ENCODE assay signal across 1 cellular context in the genomic region with DNA sequence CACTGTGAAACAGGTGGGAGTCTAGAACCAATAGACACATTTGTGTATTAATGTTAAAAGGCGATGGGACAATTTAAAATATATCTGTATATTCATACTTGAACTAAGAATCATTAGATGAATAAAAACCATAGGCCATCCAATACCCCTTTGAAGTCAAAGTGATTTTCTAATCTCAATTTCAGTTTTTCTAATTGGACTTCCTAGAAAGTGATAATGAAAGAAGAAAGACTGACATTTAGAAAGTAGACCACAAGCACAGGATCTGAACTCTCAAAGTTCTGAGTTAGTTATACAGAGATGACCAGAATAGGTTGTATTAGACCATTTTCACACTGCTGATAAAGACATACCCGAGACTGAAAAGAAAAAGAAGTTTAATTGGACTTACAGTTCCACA.
TF ChIP-seq lines count a peak whose summit lies in the region.

No MANE protein-coding gene starts in this region.

TF ChIP-seq in GM12878, 131 proteins besides CTCF, POLR2A, EP300 and RAD21 (continued from another document):
- TF ChIP-seq MEF2B (IDR thresholded peaks at IDR 0.05; ENCODE audit: partially characterized antibody, poor library complexity, severe bottlenecking) (peak; percentile 39), ZNF622 (IDR thresholded peaks at IDR 0.05) (no peak), PAX8 (IDR thresholded peaks at IDR 0.05) (no peak), POLR2AphosphoS5 (IDR thresholded peaks at IDR 0.05; ENCODE audit: low read length) (no peak), JUND (IDR thresholded peaks at IDR 0.05; ENCODE audit: low read depth, low read length) (no peak), ESRRA (IDR thresholded peaks at IDR 0.05; ENCODE audit: low read length) (no peak), SPI1 (IDR thresholded peaks at IDR 0.05; ENCODE audit: borderline replicate concordance, insufficient read depth, low read depth, low read length) (no peak), NFIC (IDR thresholded peaks at IDR 0.05; ENCODE audit: low read depth, low read length) (peak; percentile 35; the same call in 1 of the 2 replicates), TCF7 (IDR thresholded peaks at IDR 0.05; ENCODE audit: borderline replicate concordance) (peak; percentile 77), RB1 (IDR thresholded peaks at IDR 0.05; ENCODE audit: borderline replicate concordance) (no peak), HCFC1 (IDR thresholded peaks at IDR 0.05; ENCODE audit: low read length) (no peak), MYB (IDR thresholded peaks at IDR 0.05; ENCODE audit: borderline replicate concordance, low read depth, low read length) (no peak), SP1 (IDR thresholded peaks at IDR 0.05; ENCODE audit: low read depth, low read length) (no peak), CBX3 (IDR thresholded peaks at IDR 0.05; ENCODE audit: borderline replicate concordance, low read depth) (no peak)
- TF ChIP-seq, protein P1, sequence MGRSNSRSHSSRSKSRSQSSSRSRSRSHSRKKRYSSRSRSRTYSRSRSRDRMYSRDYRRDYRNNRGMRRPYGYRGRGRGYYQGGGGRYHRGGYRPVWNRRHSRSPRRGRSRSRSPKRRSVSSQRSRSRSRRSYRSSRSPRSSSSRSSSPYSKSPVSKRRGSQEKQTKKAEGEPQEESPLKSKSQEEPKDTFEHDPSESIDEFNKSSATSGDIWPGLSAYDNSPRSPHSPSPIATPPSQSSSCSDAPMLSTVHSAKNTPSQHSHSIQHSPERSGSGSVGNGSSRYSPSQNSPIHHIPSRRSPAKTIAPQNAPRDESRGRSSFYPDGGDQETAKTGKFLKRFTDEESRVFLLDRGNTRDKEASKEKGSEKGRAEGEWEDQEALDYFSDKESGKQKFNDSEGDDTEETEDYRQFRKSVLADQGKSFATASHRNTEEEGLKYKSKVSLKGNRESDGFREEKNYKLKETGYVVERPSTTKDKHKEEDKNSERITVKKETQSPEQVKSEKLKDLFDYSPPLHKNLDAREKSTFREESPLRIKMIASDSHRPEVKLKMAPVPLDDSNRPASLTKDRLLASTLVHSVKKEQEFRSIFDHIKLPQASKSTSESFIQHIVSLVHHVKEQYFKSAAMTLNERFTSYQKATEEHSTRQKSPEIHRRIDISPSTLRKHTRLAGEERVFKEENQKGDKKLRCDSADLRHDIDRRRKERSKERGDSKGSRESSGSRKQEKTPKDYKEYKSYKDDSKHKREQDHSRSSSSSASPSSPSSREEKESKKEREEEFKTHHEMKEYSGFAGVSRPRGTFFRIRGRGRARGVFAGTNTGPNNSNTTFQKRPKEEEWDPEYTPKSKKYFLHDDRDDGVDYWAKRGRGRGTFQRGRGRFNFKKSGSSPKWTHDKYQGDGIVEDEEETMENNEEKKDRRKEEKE (IDR thresholded peaks at IDR 0.05): no peak
- TF ChIP-seq, protein P2, sequence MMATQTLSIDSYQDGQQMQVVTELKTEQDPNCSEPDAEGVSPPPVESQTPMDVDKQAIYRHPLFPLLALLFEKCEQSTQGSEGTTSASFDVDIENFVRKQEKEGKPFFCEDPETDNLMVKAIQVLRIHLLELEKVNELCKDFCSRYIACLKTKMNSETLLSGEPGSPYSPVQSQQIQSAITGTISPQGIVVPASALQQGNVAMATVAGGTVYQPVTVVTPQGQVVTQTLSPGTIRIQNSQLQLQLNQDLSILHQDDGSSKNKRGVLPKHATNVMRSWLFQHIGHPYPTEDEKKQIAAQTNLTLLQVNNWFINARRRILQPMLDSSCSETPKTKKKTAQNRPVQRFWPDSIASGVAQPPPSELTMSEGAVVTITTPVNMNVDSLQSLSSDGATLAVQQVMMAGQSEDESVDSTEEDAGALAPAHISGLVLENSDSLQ (IDR thresholded peaks at IDR 0.05): peak; percentile 62; the same call in 1 of the 2 replicates
- TF ChIP-seq, protein P3, sequence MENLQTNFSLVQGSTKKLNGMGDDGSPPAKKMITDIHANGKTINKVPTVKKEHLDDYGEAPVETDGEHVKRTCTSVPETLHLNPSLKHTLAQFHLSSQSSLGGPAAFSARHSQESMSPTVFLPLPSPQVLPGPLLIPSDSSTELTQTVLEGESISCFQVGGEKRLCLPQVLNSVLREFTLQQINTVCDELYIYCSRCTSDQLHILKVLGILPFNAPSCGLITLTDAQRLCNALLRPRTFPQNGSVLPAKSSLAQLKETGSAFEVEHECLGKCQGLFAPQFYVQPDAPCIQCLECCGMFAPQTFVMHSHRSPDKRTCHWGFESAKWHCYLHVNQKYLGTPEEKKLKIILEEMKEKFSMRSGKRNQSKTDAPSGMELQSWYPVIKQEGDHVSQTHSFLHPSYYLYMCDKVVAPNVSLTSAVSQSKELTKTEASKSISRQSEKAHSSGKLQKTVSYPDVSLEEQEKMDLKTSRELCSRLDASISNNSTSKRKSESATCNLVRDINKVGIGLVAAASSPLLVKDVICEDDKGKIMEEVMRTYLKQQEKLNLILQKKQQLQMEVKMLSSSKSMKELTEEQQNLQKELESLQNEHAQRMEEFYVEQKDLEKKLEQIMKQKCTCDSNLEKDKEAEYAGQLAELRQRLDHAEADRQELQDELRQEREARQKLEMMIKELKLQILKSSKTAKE (IDR thresholded peaks at IDR 0.05; ENCODE audit: low read depth, poor library complexity, severe bottlenecking): peak; percentile 45
- TF ChIP-seq, protein P4, sequence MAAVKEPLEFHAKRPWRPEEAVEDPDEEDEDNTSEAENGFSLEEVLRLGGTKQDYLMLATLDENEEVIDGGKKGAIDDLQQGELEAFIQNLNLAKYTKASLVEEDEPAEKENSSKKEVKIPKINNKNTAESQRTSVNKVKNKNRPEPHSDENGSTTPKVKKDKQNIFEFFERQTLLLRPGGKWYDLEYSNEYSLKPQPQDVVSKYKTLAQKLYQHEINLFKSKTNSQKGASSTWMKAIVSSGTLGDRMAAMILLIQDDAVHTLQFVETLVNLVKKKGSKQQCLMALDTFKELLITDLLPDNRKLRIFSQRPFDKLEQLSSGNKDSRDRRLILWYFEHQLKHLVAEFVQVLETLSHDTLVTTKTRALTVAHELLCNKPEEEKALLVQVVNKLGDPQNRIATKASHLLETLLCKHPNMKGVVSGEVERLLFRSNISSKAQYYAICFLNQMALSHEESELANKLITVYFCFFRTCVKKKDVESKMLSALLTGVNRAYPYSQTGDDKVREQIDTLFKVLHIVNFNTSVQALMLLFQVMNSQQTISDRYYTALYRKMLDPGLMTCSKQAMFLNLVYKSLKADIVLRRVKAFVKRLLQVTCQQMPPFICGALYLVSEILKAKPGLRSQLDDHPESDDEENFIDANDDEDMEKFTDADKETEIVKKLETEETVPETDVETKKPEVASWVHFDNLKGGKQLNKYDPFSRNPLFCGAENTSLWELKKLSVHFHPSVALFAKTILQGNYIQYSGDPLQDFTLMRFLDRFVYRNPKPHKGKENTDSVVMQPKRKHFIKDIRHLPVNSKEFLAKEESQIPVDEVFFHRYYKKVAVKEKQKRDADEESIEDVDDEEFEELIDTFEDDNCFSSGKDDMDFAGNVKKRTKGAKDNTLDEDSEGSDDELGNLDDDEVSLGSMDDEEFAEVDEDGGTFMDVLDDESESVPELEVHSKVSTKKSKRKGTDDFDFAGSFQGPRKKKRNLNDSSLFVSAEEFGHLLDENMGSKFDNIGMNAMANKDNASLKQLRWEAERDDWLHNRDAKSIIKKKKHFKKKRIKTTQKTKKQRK (IDR thresholded peaks at IDR 0.05; ENCODE audit: low read depth, low read length): no peak
